ENCODE assay signal across 11 cellular contexts in the genomic region with DNA sequence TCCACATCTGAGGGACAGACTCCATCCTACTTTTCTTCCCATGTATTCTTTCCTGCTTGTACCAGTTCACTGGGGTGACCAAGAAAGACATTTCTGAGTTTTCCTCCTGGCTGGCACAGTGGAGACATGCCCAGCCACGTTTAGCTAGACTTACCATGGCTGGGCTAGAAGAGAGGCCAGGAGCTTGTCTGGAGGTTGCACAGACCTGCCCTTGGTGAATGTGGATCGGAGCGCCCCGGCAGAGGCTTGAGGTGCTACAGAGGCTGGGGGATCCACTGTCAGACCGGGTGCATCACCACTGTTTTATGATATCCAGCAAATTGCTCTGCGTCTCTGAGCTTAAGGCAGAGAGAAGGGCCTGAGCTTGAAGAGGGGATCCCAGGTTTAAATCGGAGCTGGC. TPM values are rescaled to one million over a fixed set of nuclear protein-coding genes. Genes with fewer than 3 reads are reported as not detected.
DNase-seq lines count a peak whose midpoint lies in the region; ATAC-seq, FAIRE-seq and TF ChIP-seq lines count a peak whose summit lies in the region.
"Had no signal": no experiment of that assay in that cellular context is flagged by ENCODE, and none has a peak within 500 bp of the region (broad histone marks: within the 10 kb centered on the region; RNA-seq: fewer than 3 reads in every experiment).

No MANE protein-coding gene starts in this region.

- no peak overlapping the region; the same call in 1 of the 2 replicates for H3K9ac ChIP-seq in HepG2 (ENCODE audit: insufficient read depth, low read depth, low read length)

- H3K36me3 Mint-ChIP-seq in activated CD4-positive, alpha-beta T cell treated with anti-CD3 and anti-CD28 coated beads, Interleukin-2, amount 10 ng/mL, durations not matched to agents 7 days and 5 days (ENCODE audit: low read depth): peaks cover 67% of the 10 kb centered on the region
- peaks cover 58 to 62% of the 10 kb centered on the region in 2 donors for H3K36me3 Mint-ChIP-seq in activated naive CD4-positive, alpha-beta T cell treated with anti-CD3 and anti-CD28 coated beads, Interleukin-2, amount 50 U/mL, for 72 hours

- H4K20me1 ChIP-seq in HepG2 (ENCODE audit: insufficient read depth, low read length): peaks cover 4% of the 10 kb centered on the region; the same call in 1 of the 2 replicates

- no peak overlapping the region for H3K27ac ChIP-seq in HepG2 (ENCODE audit: extremely low read length, insufficient read depth, low read length)

- CTCF ChIA-PET in activated CD4-positive, alpha-beta T cell treated with anti-CD3 and anti-CD28 coated beads, Interleukin-2, amount 10 ng/mL, durations not matched to agents 7 days and 5 days (lab: Charles Lee): interaction anchor here (0.8 to 5.1 kb wide), 16 partner anchors 9 to 148 kb away, joined by 3 to 53 read pairs (median 4); no protein-coding TSS in a partner anchor
- CTCF ChIA-PET in HepG2 (lab: Yijun Ruan, JAX; ENCODE audit: low intra/inter-chr PET ratio, low total read pairs): no interaction called here

- H3K4me3 Mint-ChIP-seq in activated CD4-positive, alpha-beta T cell treated with anti-CD3 and anti-CD28 coated beads, Interleukin-2, amount 10 ng/mL, durations not matched to agents 7 days and 5 days: peak overlapping the region; percentile 95
- peak overlapping the region; percentile 95 to 97 for H3K4me3 Mint-ChIP-seq in stimulated activated naive CD8-positive, alpha-beta T cell treated with anti-CD3 and anti-CD28 coated beads, Interleukin-15, amount 100 ng/mL, for 72 hours

- peaks cover 70% of the 10 kb centered on the region for H3K4me1 Mint-ChIP-seq in activated CD4-positive, alpha-beta T cell treated with anti-CD3 and anti-CD28 coated beads, Interleukin-2, amount 10 ng/mL, durations not matched to agents 7 days and 5 days
- peaks cover 64% of the 10 kb centered on the region for H3K4me1 Mint-ChIP-seq in stimulated activated naive CD8-positive, alpha-beta T cell treated with anti-CD3 and anti-CD28 coated beads, Interleukin-15, amount 100 ng/mL, for 72 hours

- ATAC-seq in activated naive CD4-positive, alpha-beta T cell treated with anti-CD3 and anti-CD28 coated beads, Interleukin-2, amount 50 U/mL, for 72 hours: no peak
- ATAC-seq in HepG2: no peak
- no peak for ATAC-seq in stimulated activated naive CD8-positive, alpha-beta T cell treated with anti-CD3 and anti-CD28 coated beads, Interleukin-15, amount 100 ng/mL, for 72 hours

- no peak for FAIRE-seq in HepG2 (lab: Jason Lieb, UNC)
- FAIRE-seq: A204.1 had no signal

- H2AFZ ChIP-seq in HepG2 (ENCODE audit: low read length): no peak overlapping the region

- H3K4me2 ChIP-seq in HepG2 (ENCODE audit: low read depth, low read length): no peak overlapping the region

- intact Hi-C loops in HepG2 (cut with micrococcal nuclease; ENCODE audit: unreplicated experiment): no loop called here

- peaks cover 72% of the 10 kb centered on the region for H3K4me1 ChIP-seq in HepG2 (ENCODE audit: insufficient read depth, low read length)

- H3K79me2 ChIP-seq in HepG2 (ENCODE audit: insufficient read depth, low read length): peaks cover 51% of the 10 kb centered on the region

- TF ChIP-seq RAD21 in HepG2 (CRISPR knock-in tag; IDR thresholded peaks at IDR 0.05): no peak

- in situ Hi-C loops in HepG2 (cut with HindIII; ENCODE audit: extremely low pct_ligation_motif_present, low pct_unique_long_range_greater_than_20kb): no loop called here

- H3K27me3 Mint-ChIP-seq in activated CD4-positive, alpha-beta T cell treated with anti-CD3 and anti-CD28 coated beads, Interleukin-2, amount 10 ng/mL, durations not matched to agents 7 days and 5 days: no peaks in the 10 kb centered on the region
- no peaks in the 10 kb centered on the region for H3K27me3 Mint-ChIP-seq in stimulated activated naive CD8-positive, alpha-beta T cell treated with anti-CD3 and anti-CD28 coated beads, Interleukin-15, amount 100 ng/mL, for 72 hours

- no TSS peak for BruUV-seq in HepG2 (replicated peaks; lab: Mats Ljungman, UMichigan)

- H3K9me3 Mint-ChIP-seq in activated CD4-positive, alpha-beta T cell treated with anti-CD3 and anti-CD28 coated beads, Interleukin-2, amount 10 ng/mL, durations not matched to agents 7 days and 5 days: no peaks in the 10 kb centered on the region
- H3K9me3 Mint-ChIP-seq in activated naive CD4-positive, alpha-beta T cell treated with anti-CD3 and anti-CD28 coated beads, Interleukin-2, amount 50 U/mL, for 72 hours: no peaks in the 10 kb centered on the region
- no peaks in the 10 kb centered on the region for H3K9me3 Mint-ChIP-seq in stimulated activated naive CD8-positive, alpha-beta T cell treated with anti-CD3 and anti-CD28 coated beads, Interleukin-15, amount 100 ng/mL, for 72 hours

- H3K4me3 ChIP-seq in HepG2 (replicated peaks in 1 of 3; ENCODE audit: insufficient read depth in 1 of 3, low read depth in 2 of 3, low read length in 3 of 3): no peak overlapping the region; a peak in 1 of 6 replicates

- H3K27ac Mint-ChIP-seq in activated CD4-positive, alpha-beta T cell treated with anti-CD3 and anti-CD28 coated beads, Interleukin-2, amount 10 ng/mL, durations not matched to agents 7 days and 5 days: peak overlapping the region; percentile 92
- H3K27ac Mint-ChIP-seq in activated naive CD4-positive, alpha-beta T cell treated with anti-CD3 and anti-CD28 coated beads, Interleukin-2, amount 50 U/mL, for 72 hours: peak overlapping the region; percentile 97 to 98
- H3K27ac Mint-ChIP-seq in stimulated activated naive CD8-positive, alpha-beta T cell treated with anti-CD3 and anti-CD28 coated beads, Interleukin-15, amount 100 ng/mL, for 72 hours: peak overlapping the region; percentile 92 to 95

- peaks cover 0 to 2% of the 10 kb centered on the region in 2 experiments; a peak in 2 of 5 replicates for H3K36me3 ChIP-seq in HepG2 (replicated peaks in 1 of 2; ENCODE audit: control insufficient read depth in 1 of 2, insufficient read depth in 2 of 2, low read length in 2 of 2)

- no peak for TF ChIP-seq POLR2A in HepG2 (IDR thresholded peaks at IDR 0.05; ENCODE audit: insufficient read depth in 1 of 2, low read depth in 2 of 2, low read length in 2 of 2)

- TF ChIP-seq CTCF in HepG2 (CRISPR knock-in tag; IDR thresholded peaks at IDR 0.05): no peak

- H3K27me3 ChIP-seq in HepG2 (ENCODE audit: control insufficient read depth in 1 of 2, insufficient read depth in 2 of 2, low read length in 2 of 2): peaks cover 1 to 4% of the 10 kb centered on the region in 2 experiments; a peak in 2 of 5 replicates

- POLR2A ChIA-PET in activated CD4-positive, alpha-beta T cell treated with anti-CD3 and anti-CD28 coated beads, Interleukin-2, amount 10 ng/mL, durations not matched to agents 7 days and 5 days (lab: Charles Lee): interaction anchor here (0.7 to 1.3 kb wide), 2 partner anchors 73 to 82 kb away, joined by 4 to 6 read pairs; no protein-coding TSS in a partner anchor
- POLR2A ChIA-PET in HepG2 (lab: Yijun Ruan, JAX): interaction anchor here (0.7 to 3.3 kb wide), 5 partner anchors 9 to 113 kb away, joined by 3 to 13 read pairs (median 5); a partner anchor contains a TSS

- no peak for DNase-seq in activated CD4-positive, alpha-beta T cell treated with anti-CD3 and anti-CD28 coated beads, Interleukin-2, amount 10 ng/mL, durations not matched to agents 7 days and 5 days
- no peak for DNase-seq in activated CD4-positive, alpha-beta T cell treated with anti-CD3 and anti-CD28 coated beads, Interleukin-2, amount 50 U/mL, for 4 hours
- no peak for DNase-seq in activated naive CD4-positive, alpha-beta T cell treated with anti-CD3 and anti-CD28 coated beads, Interleukin-2, amount 50 U/mL, for 72 hours (ENCODE audit: low spot score in 2 of 2)
- DNase-seq in HepG2 (ENCODE audit: low spot score) (no peak), T-helper 9 cell (no peak), NCI-H2081 treated with DMSO at 0.1 percent for 48 hours (lab: John Stamatoyannopoulos, UW) (no peak), HK-2 (ENCODE audit: unreplicated experiment) (no peak)
- no peak for DNase-seq in stimulated activated naive CD8-positive, alpha-beta T cell treated with anti-CD3 and anti-CD28 coated beads, Interleukin-15, amount 100 ng/mL, for 72 hours
- DNase-seq: Karpas-422, NCI-H69 had no signal

- H3K9me3 ChIP-seq in HepG2 (ENCODE audit: low read length): no peaks in the 10 kb centered on the region

- WGBS in HepG2 (ENCODE audit: low lambda C conversion rate): 87% methylated on average over 6 of the region's 7 CpGs

- TF ChIP-seq EP300 in HepG2 (IDR thresholded peaks at IDR 0.05; ENCODE audit: low read depth in 2 of 2, low read length in 2 of 2) (no peak), HepG2 (CRISPR knock-in tag; IDR thresholded peaks at IDR 0.05; ENCODE audit: borderline replicate concordance) (no peak)

RNA-seq across cellular contexts. Expression of a gene that starts 3.5 kb away (rescaled TPM):
- 100 to 1,000 TPM; 242 to 262 TPM for total RNA-seq in activated CD4-positive, alpha-beta T cell treated with anti-CD3 and anti-CD28 coated beads, Interleukin-2, amount 10 ng/mL, durations not matched to agents 7 days and 5 days
- 100 to 1,000 TPM; 166 to 218 TPM for total RNA-seq in activated naive CD4-positive, alpha-beta T cell treated with anti-CD3 and anti-CD28 coated beads, Interleukin-2, amount 50 U/mL, for 72 hours
- 7.6 and 15.9 TPM in 2 replicates for total RNA-seq in HepG2 (2016; rRNA removed; fragmentation: Illumina TruSeq; extraction: Trizol)
- 8.0 and 9.2 TPM in 2 replicates for total RNA-seq in HepG2 (2016; cell fraction: cytosol; rRNA removed; fragmentation: Illumina TruSeq; extraction: Trizol; ENCODE audit: low read depth)
- 6.9 and 15.8 TPM in 2 replicates for total RNA-seq in HepG2 (2016; cell fraction: insoluble cytoplasmic fraction; rRNA removed; fragmentation: Illumina TruSeq; extraction: Trizol)
- 9.4 and 9.6 TPM in 2 replicates for total RNA-seq in HepG2 (2016; cell fraction: membrane; rRNA removed; fragmentation: Illumina TruSeq; extraction: Trizol)
- 16.4 and 21.4 TPM in 2 replicates for total RNA-seq in HepG2 (2016; cell fraction: nucleus; rRNA removed; fragmentation: Illumina TruSeq; extraction: Trizol)
- 49.6 and 60.7 TPM in 2 replicates for polyA plus RNA-seq in HepG2 (2011; rRNA removed)
- polyA plus RNA-seq in HepG2 (2011; cell fraction: cytosol; rRNA removed): 30.7 and 32.4 TPM in 2 replicates
- polyA plus RNA-seq in HepG2 (2011; cell fraction: nucleus; rRNA removed): 61.1 and 65.1 TPM in 2 replicates
- 13.9 and 22.1 TPM in 2 replicates for polyA plus RNA-seq in HepG2 (2012)
- 1.4 and 1.8 TPM in 2 replicates for polyA plus RNA-seq in HepG2 (2016; cell fraction: cytosol; fragmentation: Illumina TruSeq; extraction: Trizol; ENCODE audit: low read depth)
- polyA plus RNA-seq in HepG2 (2016; cell fraction: insoluble cytoplasmic fraction; fragmentation: Illumina TruSeq; extraction: Trizol; ENCODE audit: low read depth): 6.0 and 8.1 TPM in 2 replicates
- polyA plus RNA-seq in HepG2 (2016; cell fraction: membrane; fragmentation: Illumina TruSeq; extraction: Trizol; ENCODE audit: low read depth): 3.4 and 3.5 TPM in 2 replicates
- polyA plus RNA-seq in HepG2 (2016; cell fraction: nucleus; fragmentation: Illumina TruSeq; extraction: Trizol; ENCODE audit: insufficient read depth, low read depth): 38.0 and 39.0 TPM in 2 replicates
- polyA minus RNA-seq in HepG2 (2011; rRNA and poly(A)+ RNA removed; ENCODE audit: low replicate concordance): 54.4 and 98.2 TPM in 2 replicates
- 19.2 and 23.0 TPM in 2 replicates for polyA minus RNA-seq in HepG2 (2011; cell fraction: cytosol; rRNA and poly(A)+ RNA removed)
- polyA minus RNA-seq in HepG2 (2011; cell fraction: nucleus; rRNA and poly(A)+ RNA removed): 30.3 and 37.8 TPM in 2 replicates

RNA-seq across cellular contexts. Expression of a gene that starts 48.7 kb away (rescaled TPM):
- 100 to 1,000 TPM in 1 of 2 experiments, 10 to 100 TPM in 1; 95.8 to 106 TPM for total RNA-seq in activated CD4-positive, alpha-beta T cell treated with anti-CD3 and anti-CD28 coated beads, Interleukin-2, amount 10 ng/mL, durations not matched to agents 7 days and 5 days
- 100 to 1,000 TPM; 106 to 132 TPM for total RNA-seq in activated naive CD4-positive, alpha-beta T cell treated with anti-CD3 and anti-CD28 coated beads, Interleukin-2, amount 50 U/mL, for 72 hours
- total RNA-seq in HepG2 (2016; rRNA removed; fragmentation: Illumina TruSeq; extraction: Trizol): 52.9 and 53.2 TPM in 2 replicates
- 17.2 and 19.5 TPM in 2 replicates for total RNA-seq in HepG2 (2016; cell fraction: cytosol; rRNA removed; fragmentation: Illumina TruSeq; extraction: Trizol; ENCODE audit: low read depth)
- total RNA-seq in HepG2 (2016; cell fraction: insoluble cytoplasmic fraction; rRNA removed; fragmentation: Illumina TruSeq; extraction: Trizol): 55.4 and 56.5 TPM in 2 replicates
- total RNA-seq in HepG2 (2016; cell fraction: membrane; rRNA removed; fragmentation: Illumina TruSeq; extraction: Trizol): 25.5 and 27.7 TPM in 2 replicates
- 28.0 and 30.5 TPM in 2 replicates for total RNA-seq in HepG2 (2016; cell fraction: nucleus; rRNA removed; fragmentation: Illumina TruSeq; extraction: Trizol)
- polyA plus RNA-seq in HepG2 (2011; rRNA removed): 42.7 and 43.5 TPM in 2 replicates
- polyA plus RNA-seq in HepG2 (2011; cell fraction: cytosol; rRNA removed): 43.3 and 48.1 TPM in 2 replicates
- polyA plus RNA-seq in HepG2 (2011; cell fraction: nucleus; rRNA removed): 9.6 and 20.1 TPM in 2 replicates
- polyA plus RNA-seq in HepG2 (2012): 63.6 and 69.8 TPM in 2 replicates
- 16.5 and 23.5 TPM in 2 replicates for polyA plus RNA-seq in HepG2 (2016; cell fraction: cytosol; fragmentation: Illumina TruSeq; extraction: Trizol; ENCODE audit: low read depth)
- polyA plus RNA-seq in HepG2 (2016; cell fraction: insoluble cytoplasmic fraction; fragmentation: Illumina TruSeq; extraction: Trizol; ENCODE audit: low read depth): 55.4 and 59.8 TPM in 2 replicates
- polyA plus RNA-seq in HepG2 (2016; cell fraction: membrane; fragmentation: Illumina TruSeq; extraction: Trizol; ENCODE audit: low read depth): 23.1 and 25.4 TPM in 2 replicates
- 58.1 and 59.0 TPM in 2 replicates for polyA plus RNA-seq in HepG2 (2016; cell fraction: nucleus; fragmentation: Illumina TruSeq; extraction: Trizol; ENCODE audit: insufficient read depth, low read depth)
- 68.2 and 105 TPM in 2 replicates for polyA minus RNA-seq in HepG2 (2011; rRNA and poly(A)+ RNA removed; ENCODE audit: low replicate concordance)
- 19.2 and 19.6 TPM in 2 replicates for polyA minus RNA-seq in HepG2 (2011; cell fraction: cytosol; rRNA and poly(A)+ RNA removed)
- 12.1 and 29.7 TPM in 2 replicates for polyA minus RNA-seq in HepG2 (2011; cell fraction: nucleus; rRNA and poly(A)+ RNA removed)

Comparison
In these comparisons a context has a peak if more than half of its experiments do, and no peak if none do; other contexts are left out.
1. RNA of a gene that starts 3.5 kb away (total RNA-seq): 242 to 262 TPM in activated CD4-positive, alpha-beta T cell treated with anti-CD3 and anti-CD28 coated beads, Interleukin-2, amount 10 ng/mL, durations not matched to agents 7 days and 5 days and 166 to 218 TPM in activated naive CD4-positive, alpha-beta T cell treated with anti-CD3 and anti-CD28 coated beads, Interleukin-2, amount 50 U/mL, for 72 hours; 6.9 to 21.4 TPM in HepG2; every median in the first group is over 4 times any median in the second.
2. Peak in every context shown above with its lines, with median percentiles within 50 percentile points of each other: H3K27ac Mint-ChIP-seq.